Comparison of ENCODE assay signal across 33 cellular contexts in genomic region chrY:7935605-7936004, GRCh38.
"Had no signal": no experiment of that assay in that cellular context is flagged by ENCODE, and none has a peak within 500 bp of the region (broad histone marks: within the 10 kb centered on the region; RNA-seq: fewer than 3 reads in every experiment).

No MANE protein-coding gene starts in this region.

- H3K27ac Mint-ChIP-seq: activated B cell treated with CpG ODN at 0.5 μM for 24 hours; activated CD4-positive, alpha-beta memory T cell treated with anti-CD3 and anti-CD28 coated beads for 36 hours; activated CD8-positive, alpha-beta T cell treated with anti-CD3 and anti-CD28 coated beads for 36 hours; activated naive CD4-positive, alpha-beta T cell treated with anti-CD3 and anti-CD28 coated beads, Interleukin-2, amount 10 ng/mL, durations not matched to agents 7 days and 5 days; activated naive CD4-positive, alpha-beta T cell treated with anti-CD3 and anti-CD28 coated beads, Interleukin-2, amount 50 U/mL, for 24 hours; activated naive CD8-positive, alpha-beta T cell; activated naive CD8-positive, alpha-beta T cell treated with anti-CD3 and anti-CD28 coated beads, Interleukin-2, amount 10 ng/mL, durations not matched to agents 7 days and 5 days; activated naive CD8-positive, alpha-beta T cell treated with anti-CD3 and anti-CD28 coated beads, Interleukin-2, amount 50 U/mL, for 24 hours; activated T-cell treated with anti-CD3 and anti-CD28 coated beads, Interleukin-2, amount 50 U/mL, for 72 hours; activated T-helper 1 cell treated with anti-CD3 and anti-CD28 coated beads, Interleukin-12 subunit alpha, Interleukin-12 subunit beta, Interleukin-2, Interleukin-4 antibody, amounts not matched to agents 30 ng/mL and 10 ng/mL and 1 ng/mL, durations not matched to agents 14 hours and 24 hours and 36 hours; activated T-helper 2 cell treated with anti-CD3 and anti-CD28 coated beads, Interferon-gamma antibody, Interleukin-2, Interleukin-4, amounts not matched to agents 10 μg/mL and 5 μg/mL and 100 μg/mL, durations not matched to agents 14 hours and 24 hours and 36 hours; T-helper 1 cell treated with Interleukin-12 subunit alpha and Interleukin-12 subunit beta and Interleukin-4 antibody, amounts not matched to agents 30 μg/mL and 1 μg/mL, for 36 hours; T-helper 2 cell treated with Interferon-gamma antibody and Interleukin-4, amounts not matched to agents 5 μg/mL and 100 μg/mL, for 36 hours had no signal

- H3K9me3 Mint-ChIP-seq: activated B cell treated with CpG ODN at 0.5 μM for 24 hours; activated CD4-positive, alpha-beta memory T cell treated with anti-CD3 and anti-CD28 coated beads for 36 hours; activated CD8-positive, alpha-beta T cell treated with anti-CD3 and anti-CD28 coated beads for 36 hours; activated naive CD4-positive, alpha-beta T cell treated with anti-CD3 and anti-CD28 coated beads, Interleukin-2, amount 10 ng/mL, durations not matched to agents 7 days and 5 days; activated naive CD4-positive, alpha-beta T cell treated with anti-CD3 and anti-CD28 coated beads, Interleukin-2, amount 50 U/mL, for 24 hours; activated naive CD8-positive, alpha-beta T cell treated with anti-CD3 and anti-CD28 coated beads, Interleukin-2, amount 10 ng/mL, durations not matched to agents 7 days and 5 days; activated naive CD8-positive, alpha-beta T cell treated with anti-CD3 and anti-CD28 coated beads, Interleukin-2, amount 50 U/mL, for 24 hours; activated T-cell treated with anti-CD3 and anti-CD28 coated beads, Interleukin-2, amount 50 U/mL, for 4 hours; activated T-cell treated with anti-CD3 and anti-CD28 coated beads, Interleukin-2, amount 50 U/mL, for 72 hours; activated T-helper 1 cell treated with anti-CD3 and anti-CD28 coated beads, Interleukin-12 subunit alpha, Interleukin-12 subunit beta, Interleukin-2, Interleukin-4 antibody, amounts not matched to agents 30 ng/mL and 10 ng/mL and 1 ng/mL, durations not matched to agents 14 hours and 24 hours and 36 hours; activated T-helper 2 cell treated with anti-CD3 and anti-CD28 coated beads, Interferon-gamma antibody, Interleukin-2, Interleukin-4, amounts not matched to agents 10 μg/mL and 5 μg/mL and 100 μg/mL, durations not matched to agents 14 hours and 24 hours and 36 hours; T-helper 1 cell treated with Interleukin-12 subunit alpha and Interleukin-12 subunit beta and Interleukin-4 antibody, amounts not matched to agents 30 μg/mL and 1 μg/mL, for 36 hours; T-helper 2 cell treated with Interferon-gamma antibody and Interleukin-4, amounts not matched to agents 5 μg/mL and 100 μg/mL, for 36 hours had no signal

- H3K27me3 Mint-ChIP-seq: activated B cell treated with CpG ODN at 0.5 μM for 24 hours; activated CD4-positive, alpha-beta memory T cell treated with anti-CD3 and anti-CD28 coated beads for 36 hours; activated CD8-positive, alpha-beta T cell treated with anti-CD3 and anti-CD28 coated beads for 36 hours; activated naive CD4-positive, alpha-beta T cell treated with anti-CD3 and anti-CD28 coated beads, Interleukin-2, amount 10 ng/mL, durations not matched to agents 7 days and 5 days; activated naive CD4-positive, alpha-beta T cell treated with anti-CD3 and anti-CD28 coated beads, Interleukin-2, amount 50 U/mL, for 24 hours; activated naive CD8-positive, alpha-beta T cell; activated naive CD8-positive, alpha-beta T cell treated with anti-CD3 and anti-CD28 coated beads, Interleukin-2, amount 10 ng/mL, durations not matched to agents 7 days and 5 days; activated naive CD8-positive, alpha-beta T cell treated with anti-CD3 and anti-CD28 coated beads, Interleukin-2, amount 50 U/mL, for 24 hours had no signal

- H3K36me3 Mint-ChIP-seq: activated CD4-positive, alpha-beta memory T cell treated with anti-CD3 and anti-CD28 coated beads for 36 hours; activated naive CD4-positive, alpha-beta T cell treated with anti-CD3 and anti-CD28 coated beads, Interleukin-2, amount 10 ng/mL, durations not matched to agents 7 days and 5 days; activated naive CD4-positive, alpha-beta T cell treated with anti-CD3 and anti-CD28 coated beads, Interleukin-2, amount 50 U/mL, for 24 hours; activated naive CD8-positive, alpha-beta T cell; activated naive CD8-positive, alpha-beta T cell treated with anti-CD3 and anti-CD28 coated beads, Interleukin-2, amount 10 ng/mL, durations not matched to agents 7 days and 5 days had no signal

- DNase-seq: activated B cell treated with CpG ODN at 0.5 μM for 24 hours; activated CD4-positive, alpha-beta memory T cell treated with anti-CD3 and anti-CD28 coated beads for 36 hours; activated CD4-positive, alpha-beta T cell treated with anti-CD3 and anti-CD28 coated beads for 48 hours; activated CD4-positive, alpha-beta T cell treated with anti-CD3 and anti-CD28 coated beads, Interleukin-2, amount 50 U/mL, for 1 hour; activated CD4-positive, alpha-beta T cell treated with anti-CD3 and anti-CD28 coated beads, Interleukin-2, amount 50 U/mL, for 4 hours; activated CD4-positive, CD25-positive, alpha-beta regulatory T cell treated with anti-CD3 and anti-CD28 coated beads, Interleukin-2, amount 50 U/mL, for 72 hours; activated CD8-positive, alpha-beta memory T cell treated with anti-CD3 and anti-CD28 coated beads, Interleukin-2, amount 50 U/mL, for 4 hours; activated CD8-positive, alpha-beta T cell treated with anti-CD3 and anti-CD28 coated beads for 36 hours; activated effector memory CD4-positive, alpha-beta T cell treated with Interleukin-2 at 50 U/mL for 16 hours; activated gamma-delta T cell; activated naive CD4-positive, alpha-beta T cell treated with anti-CD3 and anti-CD28 coated beads, Interleukin-2, amount 10 ng/mL, durations not matched to agents 7 days and 5 days; activated naive CD4-positive, alpha-beta T cell treated with Interleukin-2 at 50 U/mL for 16 hours; activated naive CD8-positive, alpha-beta T cell treated with anti-CD3 and anti-CD28 coated beads, Interleukin-2, amount 10 ng/mL, durations not matched to agents 7 days and 5 days; activated naive CD8-positive, alpha-beta T cell treated with anti-CD3 and anti-CD28 coated beads, Interleukin-2, amount 50 U/mL, for 24 hours; activated T-cell treated with anti-CD3 and anti-CD28 coated beads for 4 hours; activated T-cell treated with anti-CD3 and anti-CD28 coated beads, Interleukin-2, amount 50 U/mL, for 1 hour; activated T-cell treated with anti-CD3 and anti-CD28 coated beads, Interleukin-2, amount 50 U/mL, for 4 hours; activated T-cell treated with anti-CD3 and anti-CD28 coated beads, Interleukin-2, amount 50 U/mL, for 72 hours; brain microvascular endothelial cell; central memory CD4-positive, alpha-beta T cell; SW 1271; T-helper 1 cell; T-helper 9 cell had no signal

- H3K36me3 ChIP-seq: ascending aorta, brain microvascular endothelial cell, breast epithelium had no signal

- H3K27me3 ChIP-seq: ascending aorta, body of pancreas, brain microvascular endothelial cell, breast epithelium had no signal

- H3K4me1 ChIP-seq: ascending aorta, body of pancreas, breast epithelium had no signal

- H3K4me3 ChIP-seq: ascending aorta, body of pancreas, breast epithelium had no signal

- ATAC-seq: activated CD8-positive, alpha-beta T cell treated with anti-CD3 and anti-CD28 coated beads for 36 hours; activated naive CD8-positive, alpha-beta T cell treated with anti-CD3 and anti-CD28 coated beads, Interleukin-2, amount 50 U/mL, for 24 hours; activated T-cell treated with anti-CD3 and anti-CD28 coated beads, Interleukin-2, amount 50 U/mL, for 4 hours; body of pancreas had no signal

- H3K4me1 Mint-ChIP-seq: activated B cell treated with CpG ODN at 0.5 μM for 24 hours; activated naive CD4-positive, alpha-beta T cell treated with anti-CD3 and anti-CD28 coated beads, Interleukin-2, amount 10 ng/mL, durations not matched to agents 7 days and 5 days; activated naive CD4-positive, alpha-beta T cell treated with anti-CD3 and anti-CD28 coated beads, Interleukin-2, amount 50 U/mL, for 24 hours; activated naive CD8-positive, alpha-beta T cell treated with anti-CD3 and anti-CD28 coated beads, Interleukin-2, amount 10 ng/mL, durations not matched to agents 7 days and 5 days; activated naive CD8-positive, alpha-beta T cell treated with anti-CD3 and anti-CD28 coated beads, Interleukin-2, amount 50 U/mL, for 24 hours had no signal

- H3K9me3 ChIP-seq: ascending aorta, body of pancreas, breast epithelium had no signal

- H3K4me3 Mint-ChIP-seq: activated B cell treated with CpG ODN at 0.5 μM for 24 hours; activated CD4-positive, alpha-beta memory T cell treated with anti-CD3 and anti-CD28 coated beads for 36 hours; activated CD8-positive, alpha-beta T cell treated with anti-CD3 and anti-CD28 coated beads for 36 hours; activated naive CD4-positive, alpha-beta T cell treated with anti-CD3 and anti-CD28 coated beads, Interleukin-2, amount 10 ng/mL, durations not matched to agents 7 days and 5 days; activated naive CD4-positive, alpha-beta T cell treated with anti-CD3 and anti-CD28 coated beads, Interleukin-2, amount 50 U/mL, for 24 hours; activated naive CD8-positive, alpha-beta T cell; activated naive CD8-positive, alpha-beta T cell treated with anti-CD3 and anti-CD28 coated beads, Interleukin-2, amount 10 ng/mL, durations not matched to agents 7 days and 5 days; activated naive CD8-positive, alpha-beta T cell treated with anti-CD3 and anti-CD28 coated beads, Interleukin-2, amount 50 U/mL, for 24 hours; activated T-cell treated with anti-CD3 and anti-CD28 coated beads, Interleukin-2, amount 50 U/mL, for 4 hours; activated T-cell treated with anti-CD3 and anti-CD28 coated beads, Interleukin-2, amount 50 U/mL, for 72 hours; activated T-helper 1 cell treated with anti-CD3 and anti-CD28 coated beads, Interleukin-12 subunit alpha, Interleukin-12 subunit beta, Interleukin-2, Interleukin-4 antibody, amounts not matched to agents 30 ng/mL and 10 ng/mL and 1 ng/mL, durations not matched to agents 14 hours and 24 hours and 36 hours; T-helper 1 cell treated with Interleukin-12 subunit alpha and Interleukin-12 subunit beta and Interleukin-4 antibody, amounts not matched to agents 30 μg/mL and 1 μg/mL, for 36 hours; T-helper 2 cell treated with Interferon-gamma antibody and Interleukin-4, amounts not matched to agents 5 μg/mL and 100 μg/mL, for 36 hours had no signal

- H3K27ac ChIP-seq: ascending aorta, body of pancreas, brain microvascular endothelial cell, breast epithelium, VCaP had no signal
